ENCODE assay signal across 8 cellular contexts in the genomic region with DNA sequence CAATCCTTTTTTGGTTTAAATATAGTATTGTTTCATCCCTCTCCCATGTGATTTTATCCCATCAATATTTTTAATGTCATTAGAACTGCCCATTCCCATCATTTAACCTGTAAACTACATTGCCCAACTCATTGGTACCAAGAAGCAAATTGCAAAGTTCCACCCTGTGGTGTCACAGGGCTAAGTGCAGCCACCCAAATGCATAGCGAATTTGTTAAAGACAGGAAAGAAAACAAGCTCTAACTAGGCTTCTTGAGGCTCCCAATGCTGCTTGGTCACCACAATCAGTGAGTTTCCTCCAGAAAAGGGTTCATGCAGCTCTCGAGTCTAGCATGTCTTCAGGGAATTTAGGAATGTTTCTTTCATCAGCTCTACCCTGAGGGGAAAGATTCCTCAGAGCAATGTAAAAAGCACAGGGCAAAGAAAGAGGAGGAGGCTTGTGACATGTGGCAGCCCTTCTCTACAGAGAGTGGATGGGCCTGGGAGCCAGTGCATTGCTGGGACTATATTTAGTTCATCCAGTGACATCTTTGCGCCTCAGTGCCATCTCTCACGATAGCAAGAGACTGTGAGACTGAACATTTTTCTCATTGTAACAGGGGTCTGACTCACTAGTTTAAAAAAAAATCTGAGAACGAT. TPM values are rescaled to one million over a fixed set of nuclear protein-coding genes. Genes with fewer than 3 reads are reported as not detected.
DNase-seq lines count a peak whose midpoint lies in the region; ATAC-seq, FAIRE-seq and TF ChIP-seq lines count a peak whose summit lies in the region.

No MANE protein-coding gene starts in this region.

- H3K36me3 ChIP-seq in GM12878 (ENCODE audit: control insufficient read depth in 2 of 2, insufficient read depth in 2 of 2, low read length in 1 of 2) (no peaks in the 10 kb centered on the region), GM23338 (ENCODE audit: insufficient read depth) (no peaks in the 10 kb centered on the region)

- ATAC-seq in GM18502 (IDR thresholded peaks at IDR 0.05; ENCODE audit: poor library complexity, unreplicated experiment) (peak; percentile 46), HG03064 (IDR thresholded peaks at IDR 0.05; ENCODE audit: low read depth, unreplicated experiment) (peak; percentile 49), GM12878 (peak; percentile 78), GM21423 (IDR thresholded peaks at IDR 0.05; ENCODE audit: unreplicated experiment) (no peak), GM23338 (no peak)

- TF ChIP-seq EP300 in GM12878 (IDR thresholded peaks at IDR 0.05; ENCODE audit: borderline replicate concordance in 1 of 2, control insufficient read depth in 1 of 2, low read depth in 2 of 2, low read length in 2 of 2), result no peak

- BruUV-seq in GM12878 (replicated peaks; lab: Mats Ljungman, UMichigan), result no TSS peak

- no peaks in the 10 kb centered on the region for H4K20me1 ChIP-seq in GM12878 (ENCODE audit: control insufficient read depth, insufficient read depth)
- H4K20me1 ChIP-seq in GM23338 (replicated peaks; ENCODE audit: insufficient read depth), result no peaks in the 10 kb centered on the region

- TF ChIP-seq POLR2A in GM12878 (IDR thresholded peaks at IDR 0.05; ENCODE audit: low read depth, low read length), result no peak

- in situ Hi-C loops in GM12878 (cut with MboI), result loop anchor here (5.0 kb wide), 1 partner anchor 321 kb away; no protein-coding TSS in a partner anchor

- intact Hi-C loops in GM12878 (cut with micrococcal nuclease; ENCODE audit: unreplicated experiment), result loop anchor here (10.0 kb wide), 1 partner anchor 448 kb away; no protein-coding TSS in a partner anchor
- intact Hi-C loops in posterior vena cava (cut with DNase I), result loop anchor here (2.0 to 10.0 kb wide), 5 partner anchors 41 to 408 kb away; partner anchors contain the start of gene CAV1 (in 1 of the 2)

- H3K4me1 ChIP-seq in GM12878 (ENCODE audit: control insufficient read depth, insufficient read depth, low read length) (peaks cover 37% of the 10 kb centered on the region), GM23338 (ENCODE audit: insufficient read depth) (no peaks in the 10 kb centered on the region)

- H3K79me2 ChIP-seq in GM12878 (ENCODE audit: control insufficient read depth, insufficient read depth, low read length) (no peaks in the 10 kb centered on the region), GM23338 (replicated peaks; ENCODE audit: insufficient read depth) (no peaks in the 10 kb centered on the region)

- no peaks in the 10 kb centered on the region; the same call in 1 of the 3 replicates for H3K4me1 Mint-ChIP-seq in GM23338

- H2AFZ ChIP-seq in GM12878 (ENCODE audit: control insufficient read depth, low read depth, low read length) (peak overlapping the region; percentile 87), GM23338 (no peak overlapping the region)

- no peaks in the 10 kb centered on the region for H3K9me3 Mint-ChIP-seq in GM23338

- RAD21 ChIA-PET in GM12878 (lab: Charles Lee; ENCODE audit: unreplicated experiment), result interaction anchor here (1.1 to 1.7 kb wide), 5 partner anchors 9 to 403 kb away, joined by 3 to 7 read pairs (median 4); no protein-coding TSS in a partner anchor

- peaks cover 6% of the 10 kb centered on the region for H3K9me2 ChIP-seq in GM23338 (ENCODE audit: insufficient read depth)

- H3K27ac Mint-ChIP-seq in GM23338, result no peak overlapping the region

- no peaks in the 10 kb centered on the region; the same call in 2 of the 3 replicates for H3K9me3 ChIP-seq in GM12878 (replicated peaks; ENCODE audit: control insufficient read depth, insufficient read depth, low read length)

- SMC1A ChIA-PET in GM12878 (lab: Charles Lee; ENCODE audit: uncharacterized antibody, unreplicated experiment), result interaction anchor here (0.9 to 1.8 kb wide), 7 partner anchors 8 to 328 kb away, joined by 3 to 7 read pairs (median 4); no protein-coding TSS in a partner anchor

- H3K4me3 Mint-ChIP-seq in GM23338, result no peak overlapping the region

- FAIRE-seq in GM12878 (lab: Jason Lieb, UNC), result no peak

- peak overlapping the region; percentile 87 for H3K4me2 ChIP-seq in GM12878 (ENCODE audit: control insufficient read depth, insufficient read depth)
- H3K4me2 ChIP-seq in GM23338, result no peak overlapping the region

- no peak for TF ChIP-seq CTCF in GM12878 (IDR thresholded peaks at IDR 0.05 in 2 of 3, conservative IDR thresholded peaks at IDR 0.05 in 1 of 3; ENCODE audit: control insufficient read depth in 2 of 3, extremely low read depth in 1 of 3, insufficient read depth in 1 of 3, low read depth in 3 of 3, low read length in 3 of 3)
- TF ChIP-seq CTCF in GM23338 (conservative IDR thresholded peaks at IDR 0.05; ENCODE audit: low read depth in 2 of 2), result no peak

- peak overlapping the region; percentile 24; the same call in 1 of the 2 replicates for H3K9ac ChIP-seq in GM12878 (ENCODE audit: control insufficient read depth, insufficient read depth, low read length)

- H3K4me3 ChIP-seq in GM12878 (no peak overlapping the region; the same call in 1 of the 2 replicates), GM23338 (no peak overlapping the region)

- DNase-seq in GM12878 (ENCODE audit: low read depth, low spot score), result no peak
- DNase-seq in posterior vena cava (ENCODE audit: low spot score), result peak; percentile 78
- DNase-seq in nucleus accumbens (lab: John Stamatoyannopoulos, UW), result no peak
- no peak for DNase-seq in NCI-H2107 treated with DMSO at 0.1 percent for 48 hours (lab: John Stamatoyannopoulos, UW; ENCODE audit: unreplicated experiment)
- no peak for DNase-seq in GM23338 (ENCODE audit: low spot score)

- POLR2A ChIA-PET in GM12878 (lab: Charles Lee), result no interaction called here

- H3K27me3 Mint-ChIP-seq in GM23338 (ENCODE audit: insufficient read depth, low read depth, poor library complexity), result no peaks in the 10 kb centered on the region

- CTCF ChIA-PET in GM12878 (lab: Yijun Ruan, JAX), result interaction anchor here (0.7 to 7.1 kb wide), 8 partner anchors 9 to 444 kb away, joined by 3 to 119 read pairs (median 4); no protein-coding TSS in a partner anchor

- no peak for TF ChIP-seq RAD21 in GM12878 (IDR thresholded peaks at IDR 0.05; ENCODE audit: insufficient read depth, low read depth, low read length)

- H3K36me3 Mint-ChIP-seq in GM23338 (ENCODE audit: low read depth), result no peaks in the 10 kb centered on the region

- no peaks in the 10 kb centered on the region for H3K27me3 ChIP-seq in GM12878 (replicated peaks in 1 of 2; ENCODE audit: control insufficient read depth in 2 of 2, insufficient read depth in 2 of 2, low read length in 1 of 2)
- H3K27me3 ChIP-seq in GM23338 (ENCODE audit: insufficient read depth), result no peaks in the 10 kb centered on the region

- no peaks in the 10 kb centered on the region for H3F3A ChIP-seq in GM23338 (replicated peaks; ENCODE audit: low read depth)

- H3K27ac ChIP-seq in GM12878 (ENCODE audit: control insufficient read depth, insufficient read depth), result peak overlapping the region; percentile 89
- H3K27ac ChIP-seq in GM23338 (ENCODE audit: low read depth), result no peak overlapping the region

- WGBS in GM12878 (ENCODE audit: insufficient coverage, insufficient replicate concordance, low lambda C conversion rate, missing lambda C conversion rate), result 30% methylated on average over 5 of the region's 5 CpGs

TF ChIP-seq in GM23338, 12 proteins besides CTCF, POLR2A, EP300 and RAD21 (continues in another document):
- TF ChIP-seq REST (IDR thresholded peaks at IDR 0.05; ENCODE audit: unreplicated experiment) (no peak), JUNB (IDR thresholded peaks at IDR 0.05; ENCODE audit: unreplicated experiment) (no peak), POLR2AphosphoS5 (IDR thresholded peaks at IDR 0.05; ENCODE audit: low read depth) (no peak), ZNF114 (CRISPR knock-in tag; IDR thresholded peaks at IDR 0.05) (no peak)

RNA-seq across cellular contexts. Expression of gene CAV1, which starts 58.1 kb away (rescaled TPM):
- 2.3 and 2.4 TPM in 2 replicates for total RNA-seq in GM12878 (2013; cell fraction: nucleolus; rRNA removed)
- total RNA-seq in GM12878 (2014; rRNA removed), result 0.45 and 0.54 TPM in 2 replicates
- total RNA-seq in GM12878 (2014; rRNA removed; fragmentation: Illumina TruSeq; extraction: Trizol), result 0.55 and 0.63 TPM in 2 replicates
- total RNA-seq in GM12878 (2021), result 1.0 and 1.7 TPM in 2 replicates
- 6.9 TPM for polyA plus RNA-seq in GM12878 (2011; ENCODE audit: low read depth)
- 17.5 and 26.5 TPM in 2 replicates for polyA plus RNA-seq in GM12878 (2011; rRNA removed)
- polyA plus RNA-seq in GM12878 (2011; cell fraction: cytosol; rRNA removed), result 26.8 and 41.9 TPM in 2 replicates
- polyA plus RNA-seq in GM12878 (2011; cell fraction: nucleus; rRNA removed), result 9.8 and 10.9 TPM in 2 replicates
- 4.2 and 11.5 TPM in 2 replicates for polyA plus RNA-seq in GM12878 (2012)
- 0.59 and 2.1 TPM in 2 replicates for polyA plus RNA-seq in GM12878 (2014; fragmentation: Illumina TruSeq; extraction: Trizol)
- polyA plus RNA-seq in GM12878 (2014; fragmentation: Nextera tagmentation; extraction: Ambion mirVana), result 1 to 10 TPM; 2.0 to 2.3 TPM
- 0.60 and 0.89 TPM in 2 replicates for polyA plus RNA-seq in GM12878 (2014; rRNA removed)
- polyA plus RNA-seq in GM12878 (2016; fragmentation: Nextera tagmentation; extraction: Ambion mirVana), result 1 to 10 TPM; 3.3 to 3.5 TPM
- polyA minus RNA-seq in GM12878 (2011; rRNA and poly(A)+ RNA removed), result 30.3 and 44.9 TPM in 2 replicates
- polyA minus RNA-seq in GM12878 (2011; cell fraction: cytosol; rRNA and poly(A)+ RNA removed), result 4.9 and 8.1 TPM in 2 replicates
- 8.3 and 12.1 TPM in 2 replicates for polyA minus RNA-seq in GM12878 (2011; cell fraction: nucleus; rRNA and poly(A)+ RNA removed)
- total RNA-seq in posterior vena cava, result 100 to 1,000 TPM; 226 to 291 TPM
- 16.0 and 22.5 TPM in 2 replicates for total RNA-seq in GM23338 (2014; rRNA removed; shearing (Covaris generic))
- 16.0 and 21.1 TPM in 2 replicates for polyA plus RNA-seq in GM23338 (2016; fragmentation: Nextera tagmentation; extraction: Ambion mirVana)

Comparison
In these comparisons a context has a peak if more than half of its experiments do, and no peak if none do; other contexts are left out.
1. ATAC-seq: peak in GM18502 (single experiment), HG03064 (single experiment) and GM12878 (single experiment); none in GM21423 (single experiment) and GM23338 (single experiment).